In the genomic region with DNA sequence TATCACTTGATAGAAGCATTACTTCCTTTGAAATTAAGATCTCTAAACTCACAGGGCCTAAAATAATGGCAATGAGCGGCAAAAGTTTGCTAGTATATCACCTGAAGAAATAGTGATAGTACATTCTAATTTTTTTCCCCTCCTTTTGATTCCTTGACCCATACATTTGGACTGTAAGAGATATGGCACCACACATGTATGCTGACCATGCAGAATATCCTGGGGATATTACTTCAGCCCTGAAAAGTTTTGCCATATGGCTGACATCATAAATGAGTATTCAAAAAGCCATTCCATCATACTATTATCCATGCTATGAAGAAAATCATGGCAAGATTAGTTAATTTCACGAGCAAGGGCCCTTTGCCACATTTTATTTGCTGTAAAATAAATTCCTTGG, we compare ENCODE assay signal across 4 cellular contexts.
TF ChIP-seq lines count a peak whose summit lies in the region.

No MANE protein-coding gene starts in this region.

TF ChIP-seq in A549, 52 proteins besides CTCF, POLR2A, EP300 and RAD21:
- TF ChIP-seq MAFK (IDR thresholded peaks at IDR 0.05; ENCODE audit: partially characterized antibody), result peak; percentile 49

TF ChIP-seq in IMR-90, 13 proteins besides CTCF, POLR2A, EP300 and RAD21:
- 0 out of 2 replicates have a peak, but pooled peaks have one; percentile 13 for TF ChIP-seq MAFK (IDR thresholded peaks at IDR 0.05; ENCODE audit: low read depth, low read length)

TF ChIP-seq in K562, 482 proteins besides CTCF, POLR2A, EP300 and RAD21:
- TF ChIP-seq ZNF316 (IDR thresholded peaks at IDR 0.05), result peak; percentile 57
- 0 out of 2 replicates have a peak, but pooled peaks have one; percentile 22 for TF ChIP-seq C11orf30 (IDR thresholded peaks at IDR 0.05; ENCODE audit: low read depth)
- peak; percentile 29; the same call in 1 of the 2 replicates for TF ChIP-seq MAFG (tag; conservative IDR thresholded peaks at IDR 0.05)
TF ChIP-seq in K562: peak in this region for 3; not testable (repeated sequence) for 479.

TF ChIP-seq in HepG2, 621 proteins besides CTCF, POLR2A, EP300 and RAD21:
- TF ChIP-seq MAFF (IDR thresholded peaks at IDR 0.05; ENCODE audit: low read depth, low read length) (0 out of 2 replicates have a peak, but pooled peaks have one; percentile 22), MAFK (conservative IDR thresholded peaks at IDR 0.05 in 1 of 2, IDR thresholded peaks at IDR 0.05 in 1 of 2; ENCODE audit: low read length in 2 of 2) (peak; percentile 20 to 65; a peak in 3 of 4 replicates)
